Comparison of ENCODE assay signal across 11 cellular contexts in the genomic region with DNA sequence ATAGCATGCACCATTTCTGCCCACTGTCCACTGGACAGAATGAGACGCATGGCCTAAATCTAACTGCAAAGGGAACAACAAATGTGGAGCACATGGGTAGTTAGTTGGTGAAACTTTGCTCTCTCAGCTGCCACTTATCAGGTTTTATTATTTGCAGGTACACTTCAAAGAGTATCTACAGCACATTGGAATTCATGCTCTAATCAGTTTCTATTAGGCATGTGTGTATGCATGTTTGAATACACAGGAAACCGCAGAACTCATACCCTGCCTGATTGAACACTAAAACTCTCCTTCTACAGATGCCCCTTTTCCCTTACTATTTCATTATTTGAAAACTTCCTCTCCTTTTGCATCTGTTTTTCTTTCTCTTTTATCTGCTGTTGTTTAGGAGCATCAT.
"Had no signal": no experiment of that assay in that cellular context is flagged by ENCODE, and none has a peak within 500 bp of the region (broad histone marks: within the 10 kb centered on the region; RNA-seq: fewer than 3 reads in every experiment).

No MANE protein-coding gene starts in this region.

- H3K9ac ChIP-seq: GM23248, KMS-11 had no signal

- H3K27me3 Mint-ChIP-seq: IgD-negative memory B cell had no signal

- H3K27ac ChIP-seq: GM23248, KMS-11 had no signal

- H3K36me3 Mint-ChIP-seq: IgD-negative memory B cell had no signal

- DNase-seq: GM23248, H9, HCEC 1CT, HFFc6, Karpas-422, KBM-7 had no signal

- H2AFZ ChIP-seq: GM23248 had no signal

- H3K4me1 Mint-ChIP-seq: H9, IgD-negative memory B cell had no signal

- H3K4me3 ChIP-seq: GM23248 had no signal

- FAIRE-seq: H1, H54, HepG2 had no signal

- ATAC-seq: HepG2 had no signal

- H3K27ac Mint-ChIP-seq: HFFc6, IgD-negative memory B cell had no signal

- H3K4me3 Mint-ChIP-seq: H9, HFFc6, IgD-negative memory B cell had no signal

- H3K4me2 ChIP-seq: KMS-11 had no signal
